ENCODE assay signal across 9 cellular contexts in the genomic region with DNA sequence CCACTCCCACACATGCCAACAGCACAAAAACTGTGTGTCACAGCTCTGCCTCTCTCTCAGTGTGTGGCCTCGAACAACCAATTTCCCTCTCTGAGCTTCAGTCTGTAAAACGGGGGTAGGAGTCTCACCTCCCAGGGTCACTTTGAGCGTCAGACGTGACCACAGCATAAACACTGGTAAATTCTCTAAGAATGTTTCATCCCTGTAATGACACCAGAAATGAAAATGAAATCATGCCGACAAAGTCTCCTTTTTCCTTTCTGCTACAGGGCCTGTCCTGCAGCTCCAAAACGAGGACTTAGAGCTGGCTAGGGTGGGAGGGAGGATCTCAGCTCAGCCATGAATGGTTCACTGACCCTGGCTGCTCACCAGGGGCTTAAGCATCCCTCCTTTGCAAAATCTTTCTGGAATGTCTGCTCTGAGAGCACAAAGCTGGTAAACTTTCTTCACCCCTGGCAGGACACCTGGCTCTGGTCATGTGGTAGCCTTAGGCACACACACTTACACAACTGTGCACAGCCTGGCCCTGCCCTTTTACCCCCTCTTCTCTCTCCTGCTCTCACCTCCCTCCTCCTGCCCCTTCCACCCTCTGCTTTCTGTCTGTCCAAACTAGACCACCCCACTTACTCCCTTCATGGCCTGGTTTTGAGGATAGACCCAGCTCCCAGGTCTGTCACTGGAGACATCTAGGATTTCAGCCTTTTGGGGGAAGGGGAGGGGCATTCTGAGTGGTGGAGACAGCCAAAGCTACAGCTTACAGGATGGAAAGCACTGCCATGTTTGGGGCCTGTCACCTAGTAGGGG. TPM values are rescaled to one million over a fixed set of nuclear protein-coding genes. Genes with fewer than 3 reads are reported as not detected.
DNase-seq lines count a peak whose midpoint lies in the region; ATAC-seq and TF ChIP-seq lines count a peak whose summit lies in the region.
"Had no signal": no experiment of that assay in that cellular context is flagged by ENCODE, and none has a peak within 500 bp of the region (broad histone marks: within the 10 kb centered on the region; RNA-seq: fewer than 3 reads in every experiment).

No MANE protein-coding gene starts in this region.

- ATAC-seq in right lobe of liver (peak; percentile 28 to 60 (median 54)), HG03521 (IDR thresholded peaks at IDR 0.05; ENCODE audit: unreplicated experiment) (no peak)

- H3K9me3 Mint-ChIP-seq in activated CD4-positive, alpha-beta T cell treated with anti-CD3 and anti-CD28 coated beads, Interleukin-2, amount 10 ng/mL, durations not matched to agents 24 days and 14 days, result peaks cover 6% of the 10 kb centered on the region
- H3K9me3 Mint-ChIP-seq in brain, result peaks cover 0 to 14% (median 6%) of the 10 kb centered on the region in 5 experiments

- no peaks in the 10 kb centered on the region for H3K27me3 ChIP-seq in right lobe of liver

- peaks cover 29% of the 10 kb centered on the region for H3K4me1 Mint-ChIP-seq in activated CD4-positive, alpha-beta T cell treated with anti-CD3 and anti-CD28 coated beads, Interleukin-2, amount 10 ng/mL, durations not matched to agents 24 days and 14 days
- H3K4me1 Mint-ChIP-seq in brain, result peaks cover 52% of the 10 kb centered on the region

- no peaks in the 10 kb centered on the region for H3K36me3 Mint-ChIP-seq in activated CD4-positive, alpha-beta T cell treated with anti-CD3 and anti-CD28 coated beads, Interleukin-2, amount 10 ng/mL, durations not matched to agents 24 days and 14 days (ENCODE audit: low read depth)
- H3K36me3 Mint-ChIP-seq in brain, result no peaks in the 10 kb centered on the region
- H3K36me3 Mint-ChIP-seq: CD4-positive, CD25-positive, alpha-beta regulatory T cell had no signal

- no peak overlapping the region for H3K4me3 Mint-ChIP-seq in activated CD4-positive, alpha-beta T cell treated with anti-CD3 and anti-CD28 coated beads, Interleukin-2, amount 10 ng/mL, durations not matched to agents 24 days and 14 days
- H3K4me3 Mint-ChIP-seq in brain, result peak overlapping the region in 2 of 5 experiments; percentile 54 to 62
- H3K4me3 Mint-ChIP-seq: CD4-positive, CD25-positive, alpha-beta regulatory T cell had no signal

- H3K27ac Mint-ChIP-seq in activated CD4-positive, alpha-beta T cell treated with anti-CD3 and anti-CD28 coated beads, Interleukin-2, amount 10 ng/mL, durations not matched to agents 24 days and 14 days, result peak overlapping the region; percentile 32
- peak overlapping the region in 4 of 5 experiments; percentile 61 to 96 (median 82) for H3K27ac Mint-ChIP-seq in brain

- H3K27ac ChIP-seq in right lobe of liver (peak overlapping the region; percentile 69 to 100 (median 77)), urinary bladder (ENCODE audit: low read depth) (peak overlapping the region; percentile 89)

- no peak for TF ChIP-seq CTCF in brain (conservative IDR thresholded peaks at IDR 0.05)
- no peak for TF ChIP-seq CTCF in right lobe of liver (IDR thresholded peaks at IDR 0.05)

- H3K9me3 ChIP-seq in right lobe of liver, result no peaks in the 10 kb centered on the region

- intact Hi-C loops in activated CD4-positive, alpha-beta T cell treated with anti-CD3 and anti-CD28 coated beads, Interleukin-2, amount 10 ng/mL, durations not matched to agents 24 days and 14 days (cut with micrococcal nuclease), result no loop called here
- intact Hi-C loops in right lobe of liver (cut with DNase I), result no loop called here

- H3K4me3 ChIP-seq in right lobe of liver (no peak overlapping the region), urinary bladder (ENCODE audit: low read depth, low read length) (no peak overlapping the region)

- H3K4me1 ChIP-seq in right lobe of liver (peaks cover 0 to 80% (median 37%) of the 10 kb centered on the region in 4 donors), urinary bladder (ENCODE audit: insufficient read depth) (peaks cover 6% of the 10 kb centered on the region)

- WGBS in right lobe of liver (ENCODE audit: insufficient coverage, low coverage, low lambda C conversion rate, missing lambda C conversion rate), result 18% methylated on average over 3 of the region's 6 CpGs
- WGBS in urinary bladder, result 30% methylated on average over 6 of the region's 6 CpGs

- H3K27me3 Mint-ChIP-seq in activated CD4-positive, alpha-beta T cell treated with anti-CD3 and anti-CD28 coated beads, Interleukin-2, amount 10 ng/mL, durations not matched to agents 24 days and 14 days, result no peaks in the 10 kb centered on the region
- peaks cover 3% of the 10 kb centered on the region for H3K27me3 Mint-ChIP-seq in brain

- no peak for DNase-seq in activated CD4-positive, alpha-beta T cell treated with anti-CD3 and anti-CD28 coated beads, Interleukin-2, amount 10 ng/mL, durations not matched to agents 24 days and 14 days
- no peak for DNase-seq in activated CD4-positive, alpha-beta T cell treated with anti-CD3 and anti-CD28 coated beads for 1 hour
- DNase-seq in right lobe of liver (peak; percentile 75 to 95 (median 91)), islet precursor cell (no peak)
- DNase-seq in activated CD4-positive, alpha-beta T cell treated with anti-CD3 and anti-CD28 coated beads, Interleukin-2, amount 50 U/mL, for 48 hours, result no peak
- DNase-seq: CD4-positive, CD25-positive, alpha-beta regulatory T cell had no signal

- no peaks in the 10 kb centered on the region for H3K36me3 ChIP-seq in right lobe of liver
- no peaks in the 10 kb centered on the region for H3K36me3 ChIP-seq in urinary bladder (ENCODE audit: insufficient read depth)

- TF ChIP-seq POLR2A in right lobe of liver (IDR thresholded peaks at IDR 0.05), result no peak

RNA-seq across cellular contexts. Expression of a gene that starts 12.3 kb away (rescaled TPM):
- 3.4 and 5.2 TPM in 2 replicates for total RNA-seq in activated CD4-positive, alpha-beta T cell treated with anti-CD3 and anti-CD28 coated beads, Interleukin-2, amount 10 ng/mL, durations not matched to agents 24 days and 14 days
- polyA plus RNA-seq in brain (ENCODE audit: insufficient read depth, low read depth, low replicate concordance) (3.2 TPM), urinary bladder (55.9 TPM)
- total RNA-seq in right lobe of liver (1,000 to 10,000 TPM in 1 of 6 experiments, 100 to 1,000 TPM in 4, 10 to 100 TPM in 1; 66.1 to 1,026 (median 278) TPM), urinary bladder (10.0 TPM)
- total RNA-seq: CD4-positive, CD25-positive, alpha-beta regulatory T cell had no signal
- polyA plus RNA-seq: CD4-positive, CD25-positive, alpha-beta regulatory T cell had no signal

Comparison
In these comparisons a context has a peak if more than half of its experiments do, and no peak if none do; other contexts are left out.
1. DNase-seq: peak in right lobe of liver (3 of 3); none in activated CD4-positive, alpha-beta T cell treated with anti-CD3 and anti-CD28 coated beads, Interleukin-2, amount 10 ng/mL, durations not matched to agents 24 days and 14 days (single experiment), activated CD4-positive, alpha-beta T cell treated with anti-CD3 and anti-CD28 coated beads for 1 hour (single experiment), islet precursor cell (single experiment) and activated CD4-positive, alpha-beta T cell treated with anti-CD3 and anti-CD28 coated beads, Interleukin-2, amount 50 U/mL, for 48 hours (0 of 2).